In the genomic region with DNA sequence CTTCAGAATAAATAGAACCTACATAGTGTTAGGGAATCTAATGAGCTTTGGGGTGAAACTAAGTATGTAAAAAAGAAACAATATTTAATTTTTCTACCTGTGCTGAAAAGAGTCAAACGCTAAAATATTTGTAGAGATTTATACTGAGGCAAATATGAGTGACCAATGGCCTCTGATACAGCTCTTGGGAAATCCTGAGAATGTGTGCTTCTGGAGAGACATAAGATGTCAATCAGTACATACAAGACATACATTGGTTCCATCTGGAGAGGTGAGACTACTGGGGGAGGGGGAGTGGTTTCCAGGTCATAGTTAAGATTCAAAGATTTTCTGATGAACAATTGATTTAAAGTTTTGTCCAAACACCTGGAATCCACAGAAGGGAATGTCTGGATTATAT, we compare ENCODE assay signal across 1 cellular context.
TF ChIP-seq lines count a peak whose summit lies in the region.

No MANE protein-coding gene starts in this region.

TF ChIP-seq in K562, 482 proteins besides CTCF, POLR2A, EP300 and RAD21 (continued from another document):
- TF ChIP-seq BHLHE40 (IDR thresholded peaks at IDR 0.05; ENCODE audit: low read length) (no peak), TFAM (CRISPR knock-in tag; conservative IDR thresholded peaks at IDR 0.05) (no peak), KDM2B (CRISPR knock-in tag; IDR thresholded peaks at IDR 0.05) (no peak), ZBED1 (IDR thresholded peaks at IDR 0.05) (no peak), PRDM10 (IDR thresholded peaks at IDR 0.05; ENCODE audit: partially characterized antibody) (peak; percentile 47), SMARCA4 (IDR thresholded peaks at IDR 0.05) (no peak)
- TF ChIP-seq, protein P1, sequence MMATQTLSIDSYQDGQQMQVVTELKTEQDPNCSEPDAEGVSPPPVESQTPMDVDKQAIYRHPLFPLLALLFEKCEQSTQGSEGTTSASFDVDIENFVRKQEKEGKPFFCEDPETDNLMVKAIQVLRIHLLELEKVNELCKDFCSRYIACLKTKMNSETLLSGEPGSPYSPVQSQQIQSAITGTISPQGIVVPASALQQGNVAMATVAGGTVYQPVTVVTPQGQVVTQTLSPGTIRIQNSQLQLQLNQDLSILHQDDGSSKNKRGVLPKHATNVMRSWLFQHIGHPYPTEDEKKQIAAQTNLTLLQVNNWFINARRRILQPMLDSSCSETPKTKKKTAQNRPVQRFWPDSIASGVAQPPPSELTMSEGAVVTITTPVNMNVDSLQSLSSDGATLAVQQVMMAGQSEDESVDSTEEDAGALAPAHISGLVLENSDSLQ (IDR thresholded peaks at IDR 0.05), result peak; percentile 73
TF ChIP-seq in K562: peak in this region for 2.
